16 cellular contexts compared by ENCODE assay signal in the genomic region with DNA sequence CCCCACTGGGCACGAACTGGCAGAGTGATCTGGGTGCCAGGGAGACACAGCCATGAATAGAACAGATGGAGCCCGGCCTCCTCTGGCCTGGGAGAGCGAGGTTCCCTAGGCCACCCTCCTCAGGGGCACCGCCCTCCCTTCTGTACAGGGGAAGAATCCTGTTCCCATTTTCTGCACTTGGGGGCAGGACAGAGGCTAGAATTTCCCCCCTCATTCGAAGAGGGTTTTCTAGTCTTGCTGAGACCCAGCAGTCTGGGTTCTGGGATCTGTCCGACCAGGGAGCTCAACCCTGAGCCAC. TPM values are rescaled to one million over a fixed set of nuclear protein-coding genes. Genes with fewer than 3 reads are reported as not detected.
A peak's percentile ranks its signal among the peaks of the same experiment; 100 is the strongest.
DNase-seq lines count a peak whose midpoint lies in the region; TF ChIP-seq lines count a peak whose summit lies in the region.
"Had no signal": no experiment of that assay in that cellular context is flagged by ENCODE, and none has a peak within 500 bp of the region (broad histone marks: within the 10 kb centered on the region; RNA-seq: fewer than 3 reads in every experiment).

No MANE protein-coding gene starts in this region.

- no peak overlapping the region for H3K4me2 ChIP-seq in osteoblast (ENCODE audit: insufficient read depth, low read length)
- H3K4me2 ChIP-seq: BLaER1, GM23338 had no signal

- H3K4me1 ChIP-seq in osteoblast (ENCODE audit: insufficient read depth, low read length) = peaks cover 3% of the 10 kb centered on the region
- peaks cover 76% of the 10 kb centered on the region for H3K4me1 ChIP-seq in vagina
- peaks cover 3 to 41% (median 4%) of the 10 kb centered on the region in 3 donors for H3K4me1 ChIP-seq in esophagus squamous epithelium
- H3K4me1 ChIP-seq: Caco-2 had no signal

- intact Hi-C loops in vagina (cut with DNase I) (no loop called here), esophagus squamous epithelium (cut with DNase I) (no loop called here)

- no peak overlapping the region for H2AFZ ChIP-seq in osteoblast (ENCODE audit: low read length)
- H2AFZ ChIP-seq: GM23338 had no signal

- H3K9me3 ChIP-seq in osteoblast (ENCODE audit: low read depth, low read length) (no peaks in the 10 kb centered on the region), vagina (no peaks in the 10 kb centered on the region), esophagus squamous epithelium (no peaks in the 10 kb centered on the region)
- H3K9me3 ChIP-seq: BLaER1, Caco-2 had no signal

- no peak overlapping the region for H3K27ac ChIP-seq in osteoblast (ENCODE audit: low read depth, low read length)
- H3K27ac ChIP-seq in vagina = peak overlapping the region; percentile 15
- no peak overlapping the region for H3K27ac ChIP-seq in esophagus squamous epithelium
- H3K27ac ChIP-seq: 22Rv1, BLaER1 had no signal

- no peak for TF ChIP-seq CTCF in osteoblast (IDR thresholded peaks at IDR 0.05; ENCODE audit: extremely low read depth, low read depth, low read length)
- no peak for TF ChIP-seq CTCF in vagina (IDR thresholded peaks at IDR 0.05)
- no peak for TF ChIP-seq CTCF in esophagus squamous epithelium (IDR thresholded peaks at IDR 0.05)

- H4K20me1 ChIP-seq in osteoblast (ENCODE audit: insufficient read depth, low read length) = peaks cover 86% of the 10 kb centered on the region

- H3K79me2 ChIP-seq in osteoblast (ENCODE audit: insufficient read depth, low read length) = peaks cover 93% of the 10 kb centered on the region

- TF ChIP-seq POLR2A in vagina (IDR thresholded peaks at IDR 0.05) (no peak), esophagus squamous epithelium (IDR thresholded peaks at IDR 0.05) (no peak)

- H3K4me3 ChIP-seq in osteoblast (ENCODE audit: insufficient read depth, low read length) (no peak overlapping the region), vagina (no peak overlapping the region), esophagus squamous epithelium (no peak overlapping the region)
- H3K4me3 ChIP-seq: BLaER1, GM23338 had no signal

- H3K36me3 ChIP-seq in osteoblast (ENCODE audit: insufficient read depth, low read length) = peaks cover 62% of the 10 kb centered on the region
- peaks cover 0 to 4% of the 10 kb centered on the region in 2 donors for H3K36me3 ChIP-seq in vagina
- no peaks in the 10 kb centered on the region for H3K36me3 ChIP-seq in esophagus squamous epithelium

- H3K27me3 ChIP-seq in osteoblast (ENCODE audit: insufficient read depth, low read length) (no peaks in the 10 kb centered on the region), vagina (no peaks in the 10 kb centered on the region), esophagus squamous epithelium (peaks cover 0 to 50% (median 0%) of the 10 kb centered on the region in 4 donors)
- H3K27me3 ChIP-seq: BLaER1 had no signal

- DNase-seq in NCI-H2171 treated with DMSO at 0.1 percent for 48 hours (lab: John Stamatoyannopoulos, UW) (peak; percentile 74), NCI-H2171 (lab: John Stamatoyannopoulos, UW) (no peak), RPMI8226 (peak; percentile 42), osteoblast (ENCODE audit: insufficient read length, low spot score, missing footprints) (peak; percentile 76), vagina (ENCODE audit: extremely low spot score in 2 of 2) (no peak), AG20443 (ENCODE audit: low spot score) (no peak), esophagus squamous epithelium (lab: John Stamatoyannopoulos, UW) (no peak)
- DNase-seq: AML-193; Caco-2; CD8-positive, alpha-beta memory T cell; DND-41; GDM1; H7 had no signal

- WGBS in esophagus squamous epithelium, 2 donors = 64 to 100% methylated on average over 1 to 3 of the region's 6 CpGs

RNA-seq across cellular contexts. Expression of gene COL5A1, which starts 52.7 kb away (rescaled TPM):
- total RNA-seq in osteoblast (571 and 801 TPM in 2 replicates), vagina (36.6 TPM), esophagus squamous epithelium (10 to 100 TPM in 1 of 4 donors, 1 to 10 TPM in 3; 4.0 to 12.8 (median 6.3) TPM)

Comparison
In these comparisons a context has a peak if more than half of its experiments do, and no peak if none do; other contexts are left out.
1. DNase-seq: peak in NCI-H2171 treated with DMSO at 0.1 percent for 48 hours (single experiment), RPMI8226 (single experiment) and osteoblast (single experiment); none in NCI-H2171 (single experiment), vagina (0 of 2), AG20443 (single experiment) and esophagus squamous epithelium (single experiment).
2. RNA of gene COL5A1, which starts 52.7 kb away (total RNA-seq): 571 to 801 TPM in osteoblast; 36.6 TPM in vagina (single experiment) and 4.0 to 12.8 TPM in esophagus squamous epithelium; every median in the first group is over 10 times any median in the second.